ENCODE assay signal across 8 cellular contexts in genomic region chr1:229253170-229253974, GRCh38. TPM values are rescaled to one million over a fixed set of nuclear protein-coding genes. Genes with fewer than 3 reads are reported as not detected.
DNase-seq lines count a peak whose midpoint lies in the region; ATAC-seq and TF ChIP-seq lines count a peak whose summit lies in the region.

No MANE protein-coding gene starts in this region.

- H3K27ac ChIP-seq in ovary (no peak overlapping the region), Karpas-422 (ENCODE audit: low read length) (no peak overlapping the region)

- WGBS in ovary, 3 donors, result 30 to 43% (median 39%) methylated on average over 13 of the region's 13 CpGs

- peak; percentile 65 for ATAC-seq in GM18909 (IDR thresholded peaks at IDR 0.05; ENCODE audit: poor library complexity, unreplicated experiment)
- peak; percentile 83 to 88 for ATAC-seq in naive thymus-derived CD8-positive, alpha-beta T cell
- no peak for ATAC-seq in HG03521 (IDR thresholded peaks at IDR 0.05; ENCODE audit: unreplicated experiment)

- no peak for TF ChIP-seq EP300 in ovary (IDR thresholded peaks at IDR 0.05)

- H3K4me3 ChIP-seq in AG04449 (ENCODE audit: low read depth, low read length), result 0 out of 2 replicates have a peak overlapping the region, but pooled peaks have one; percentile 9
- H3K4me3 ChIP-seq in adipocyte (ENCODE audit: low read length), result no peak overlapping the region
- no peak overlapping the region for H3K4me3 ChIP-seq in ovary
- H3K4me3 ChIP-seq in Karpas-422 (ENCODE audit: low read length), result no peak overlapping the region

- intact Hi-C loops in ovary (cut with DNase I), result loop anchor here (5.0 to 10.0 kb wide), 5 partner anchors 231 to 589 kb away; partner anchors contain the start of gene RHOU (in 2 of the 4)

- H3K9ac ChIP-seq in adipocyte (ENCODE audit: low read length), result no peak overlapping the region
- H3K9ac ChIP-seq in Karpas-422 (ENCODE audit: low read length), result no peak overlapping the region

- H3K79me2 ChIP-seq in Karpas-422 (ENCODE audit: low read length), result no peaks in the 10 kb centered on the region

- TF ChIP-seq POLR2A in ovary (IDR thresholded peaks at IDR 0.05), result no peak

- H3K27ac Mint-ChIP-seq in naive thymus-derived CD8-positive, alpha-beta T cell, result peak overlapping the region; percentile 84 to 99 (median 96)

- H3K27me3 Mint-ChIP-seq in naive thymus-derived CD8-positive, alpha-beta T cell, result no peaks in the 10 kb centered on the region

- no peaks in the 10 kb centered on the region for H3K9me3 ChIP-seq in adipocyte (ENCODE audit: control insufficient read depth, low read length)
- H3K9me3 ChIP-seq in ovary, result no peaks in the 10 kb centered on the region
- no peaks in the 10 kb centered on the region for H3K9me3 ChIP-seq in Karpas-422 (ENCODE audit: low read length)

- H3K4me1 Mint-ChIP-seq in naive thymus-derived CD8-positive, alpha-beta T cell, result peaks cover 48 to 75% (median 66%) of the 10 kb centered on the region in 4 donors

- POLR2A ChIA-PET in AG04449 (lab: Yijun Ruan, JAX), result no interaction called here
- POLR2A ChIA-PET in naive thymus-derived CD8-positive, alpha-beta T cell (lab: Charles Lee), result interaction anchor here (0.9 to 3.3 kb wide), 6 partner anchors 90 to 846 kb away, joined by 3 to 13 read pairs (median 7); partner anchors contain the start of genes CCSAP, NUP133, RHOU and TRIM11

- DNase-seq in AG04449 (ENCODE audit: low read depth, low spot score), result no peak
- peak; percentile 90 for DNase-seq in NCI-H146 treated with DMSO at 0.1 percent for 48 hours (lab: John Stamatoyannopoulos, UW; ENCODE audit: unreplicated experiment)
- peak; percentile 11 for DNase-seq in adipocyte (ENCODE audit: low read depth)
- DNase-seq in naive thymus-derived CD8-positive, alpha-beta T cell, result peak in 4 of 10 donors; percentile 42 to 78 (median 64)
- DNase-seq in ovary, result no peak
- no peak for DNase-seq in Karpas-422

- H3K36me3 ChIP-seq in adipocyte (ENCODE audit: control insufficient read depth, insufficient read depth, low read length, severe bottlenecking) (no peaks in the 10 kb centered on the region), ovary (no peaks in the 10 kb centered on the region), Karpas-422 (ENCODE audit: insufficient read depth, low read length) (no peaks in the 10 kb centered on the region)

- CTCF ChIA-PET in AG04449 (lab: Yijun Ruan, JAX), result interaction anchor here (1.5 to 8.4 kb wide), 6 partner anchors 26 to 590 kb away, joined by 4 to 231 read pairs (median 52); no protein-coding TSS in a partner anchor

- H3K4me1 ChIP-seq in adipocyte (ENCODE audit: control insufficient read depth, insufficient read depth, low read length) (peaks cover 16% of the 10 kb centered on the region), ovary (ENCODE audit: insufficient read depth) (no peaks in the 10 kb centered on the region), Karpas-422 (ENCODE audit: low read length) (no peaks in the 10 kb centered on the region)

- no peak for TF ChIP-seq CTCF in AG04449 (IDR thresholded peaks at IDR 0.05; ENCODE audit: insufficient read depth, low read length, missing control alignments)
- TF ChIP-seq CTCF in ovary (IDR thresholded peaks at IDR 0.05), result no peak

- H3K9me2 ChIP-seq in Karpas-422 (replicated peaks; ENCODE audit: insufficient read depth, low read length), result no peaks in the 10 kb centered on the region

- H4K20me1 ChIP-seq in Karpas-422 (ENCODE audit: insufficient read depth, low read depth, low read length), result no peaks in the 10 kb centered on the region

- H3K4me2 ChIP-seq in Karpas-422 (ENCODE audit: low read depth, low read length, poor library complexity, severe bottlenecking), result no peak overlapping the region

- no peaks in the 10 kb centered on the region for H3K36me3 Mint-ChIP-seq in naive thymus-derived CD8-positive, alpha-beta T cell

- peaks cover 0 to 8% (median 0%) of the 10 kb centered on the region in 9 donors for H3K9me3 Mint-ChIP-seq in naive thymus-derived CD8-positive, alpha-beta T cell

- H3K27me3 ChIP-seq in adipocyte (replicated peaks; ENCODE audit: control insufficient read depth, insufficient read depth, low read length) (peaks cover 17% of the 10 kb centered on the region), ovary (no peaks in the 10 kb centered on the region), Karpas-422 (ENCODE audit: low read length) (no peaks in the 10 kb centered on the region)

- peak overlapping the region; percentile 55 to 92 (median 75) for H3K4me3 Mint-ChIP-seq in naive thymus-derived CD8-positive, alpha-beta T cell

- H2AFZ ChIP-seq in Karpas-422 (ENCODE audit: low read length), result no peak overlapping the region

RNA-seq across cellular contexts. Expression of gene RAB4A, which starts 17.5 kb away (rescaled TPM):
- total RNA-seq in naive thymus-derived CD8-positive, alpha-beta T cell, result 10 to 100 TPM; 47.2 to 50.4 TPM
- polyA plus RNA-seq in naive thymus-derived CD8-positive, alpha-beta T cell, result 10 to 100 TPM; 16.8 to 22.4 (median 18.3) TPM
- total RNA-seq in ovary, result 10 to 100 TPM; 19.5 to 69.2 (median 62.3) TPM
- polyA plus RNA-seq in ovary, result 10 to 100 TPM; 29.6 to 34.8 TPM
- not detected in 2 replicates for total RNA-seq in Karpas-422 (2014; rRNA removed; shearing (Covaris generic); ENCODE audit: low replicate concordance)

Comparison
In these comparisons a context has a peak if more than half of its experiments do, and no peak if none do; other contexts are left out.
1. DNase-seq: peak in NCI-H146 treated with DMSO at 0.1 percent for 48 hours (single experiment) and adipocyte (single experiment); none in AG04449 (single experiment), ovary (0 of 5) and Karpas-422 (single experiment).
2. RNA of gene RAB4A, which starts 17.5 kb away (total RNA-seq): 19.5 to 69.2 TPM in ovary and 47.2 to 50.4 TPM in naive thymus-derived CD8-positive, alpha-beta T cell; not detected in Karpas-422; every median in the first group is over 10 times any median in the second.